In the genomic region with DNA sequence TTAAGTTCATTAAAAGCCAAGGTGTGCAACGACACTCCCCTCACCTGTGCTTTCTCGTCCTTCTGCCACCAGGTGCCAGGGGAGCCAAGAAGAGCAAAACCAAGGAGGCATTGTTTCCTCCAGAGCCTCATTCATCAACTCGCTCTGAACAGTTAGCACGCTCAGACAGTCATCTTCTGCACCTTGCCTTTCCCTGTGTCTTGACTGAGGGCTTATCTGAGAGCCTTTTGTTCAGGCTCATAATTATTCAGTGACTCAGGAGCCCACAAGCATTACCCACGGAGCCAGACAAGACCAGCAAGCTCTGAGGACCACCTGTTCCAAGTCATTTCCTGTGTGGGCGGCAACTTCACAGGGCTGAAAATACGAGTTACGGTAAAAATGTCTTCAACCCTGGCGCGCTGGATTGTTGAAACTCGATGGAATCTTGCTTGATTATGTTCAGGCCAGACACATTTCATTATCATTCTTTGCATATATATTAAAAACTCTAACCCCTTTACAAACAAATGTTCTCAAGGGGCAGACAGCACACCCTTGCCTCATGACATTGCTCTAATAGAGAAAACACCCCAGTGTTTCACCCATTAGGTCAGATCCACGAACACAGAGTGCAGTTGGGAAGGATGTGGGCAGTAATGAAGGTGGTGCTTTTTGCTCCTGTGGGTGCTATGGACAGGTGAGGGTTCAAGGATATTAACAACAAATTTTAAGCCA, we compare ENCODE assay signal across 7 cellular contexts.
DNase-seq lines count a peak whose midpoint lies in the region; ATAC-seq and TF ChIP-seq lines count a peak whose summit lies in the region.

No MANE protein-coding gene starts in this region.

- H3K27me3 Mint-ChIP-seq in activated CD8-positive, alpha-beta T cell treated with anti-CD3 and anti-CD28 coated beads for 36 hours = no peaks in the 10 kb centered on the region

- H3K9ac ChIP-seq in Karpas-422 (ENCODE audit: low read length) = peak overlapping the region; percentile 7; the same call in 1 of the 2 replicates

- peak overlapping the region; percentile 63 for H3K4me3 Mint-ChIP-seq in activated CD8-positive, alpha-beta T cell treated with anti-CD3 and anti-CD28 coated beads for 36 hours
- H3K4me3 Mint-ChIP-seq in stimulated activated effector memory CD8-positive, alpha-beta T cell treated with anti-CD3 and anti-CD28 coated beads, Interleukin-12 subunit alpha, Interleukin-12 subunit beta, amount 100 ng/mL, for 72 hours = peak overlapping the region; percentile 58

- peaks cover 1% of the 10 kb centered on the region for H3K9me3 Mint-ChIP-seq in activated CD8-positive, alpha-beta T cell treated with anti-CD3 and anti-CD28 coated beads for 36 hours
- H3K9me3 Mint-ChIP-seq in stimulated activated effector memory CD8-positive, alpha-beta T cell treated with anti-CD3 and anti-CD28 coated beads, Interleukin-12 subunit alpha, Interleukin-12 subunit beta, amount 100 ng/mL, for 72 hours = no peaks in the 10 kb centered on the region

- peak overlapping the region; percentile 51 for H3K4me2 ChIP-seq in Karpas-422 (ENCODE audit: low read depth, low read length, poor library complexity, severe bottlenecking)

- CTCF ChIA-PET in activated CD8-positive, alpha-beta T cell treated with anti-CD3 and anti-CD28 coated beads for 36 hours (lab: Charles Lee) = interaction anchor here (1.5 to 2.1 kb wide), 2 partner anchors 10 to 88 kb away, joined by 8 to 13 read pairs; no protein-coding TSS in a partner anchor

- no peaks in the 10 kb centered on the region for H3K36me3 Mint-ChIP-seq in activated CD8-positive, alpha-beta T cell treated with anti-CD3 and anti-CD28 coated beads for 36 hours (ENCODE audit: low read depth)
- H3K36me3 Mint-ChIP-seq in stimulated activated effector memory CD8-positive, alpha-beta T cell treated with anti-CD3 and anti-CD28 coated beads, Interleukin-12 subunit alpha, Interleukin-12 subunit beta, amount 100 ng/mL, for 72 hours = peaks cover 11% of the 10 kb centered on the region

- DNase-seq in Karpas-422 (no peak), foreskin melanocyte (peak; percentile 32), dorsolateral prefrontal cortex (no peak), SHP77 treated with DMSO at 0.1 percent for 48 hours (lab: John Stamatoyannopoulos, UW) (no peak), right atrium auricular region (ENCODE audit: low spot score) (no peak)
- DNase-seq in activated CD8-positive, alpha-beta T cell treated with anti-CD3 and anti-CD28 coated beads for 36 hours = peak; percentile 94
- peak; percentile 9 to 59 for DNase-seq in stimulated activated effector memory CD8-positive, alpha-beta T cell treated with anti-CD3 and anti-CD28 coated beads, Interleukin-12 subunit alpha, Interleukin-12 subunit beta, amount 100 ng/mL, for 72 hours (ENCODE audit: low spot score in 2 of 2)

- H3K9me2 ChIP-seq in Karpas-422 (replicated peaks; ENCODE audit: insufficient read depth, low read length) = no peaks in the 10 kb centered on the region

- H3K9me3 ChIP-seq in Karpas-422 (ENCODE audit: low read length) (no peaks in the 10 kb centered on the region), right atrium auricular region (no peaks in the 10 kb centered on the region)

- H4K20me1 ChIP-seq in Karpas-422 (ENCODE audit: insufficient read depth, low read depth, low read length) = no peaks in the 10 kb centered on the region

- ATAC-seq in activated CD8-positive, alpha-beta T cell treated with anti-CD3 and anti-CD28 coated beads for 36 hours = peak; percentile 95
- peak; percentile 97 for ATAC-seq in stimulated activated effector memory CD8-positive, alpha-beta T cell treated with anti-CD3 and anti-CD28 coated beads, Interleukin-12 subunit alpha, Interleukin-12 subunit beta, amount 100 ng/mL, for 72 hours

- peak overlapping the region; percentile 97 for H3K27ac Mint-ChIP-seq in activated CD8-positive, alpha-beta T cell treated with anti-CD3 and anti-CD28 coated beads for 36 hours
- H3K27ac Mint-ChIP-seq in stimulated activated effector memory CD8-positive, alpha-beta T cell treated with anti-CD3 and anti-CD28 coated beads, Interleukin-12 subunit alpha, Interleukin-12 subunit beta, amount 100 ng/mL, for 72 hours = peak overlapping the region; percentile 76

- H3K36me3 ChIP-seq in Karpas-422 (ENCODE audit: insufficient read depth, low read length) (no peaks in the 10 kb centered on the region), right atrium auricular region (no peaks in the 10 kb centered on the region)

- H3K4me3 ChIP-seq in Karpas-422 (ENCODE audit: low read length) = peak overlapping the region; percentile 16; the same call in 1 of the 2 replicates
- no peak overlapping the region for H3K4me3 ChIP-seq in dorsolateral prefrontal cortex
- H3K4me3 ChIP-seq in right atrium auricular region = no peak overlapping the region

- H3K27ac ChIP-seq in Karpas-422 (ENCODE audit: low read length) (no peak overlapping the region), dorsolateral prefrontal cortex (no peak overlapping the region), right atrium auricular region (no peak overlapping the region)

- H3K4me1 ChIP-seq in Karpas-422 (ENCODE audit: low read length) (peaks cover 19% of the 10 kb centered on the region), right atrium auricular region (no peaks in the 10 kb centered on the region)

- H3K27me3 ChIP-seq in Karpas-422 (ENCODE audit: low read length) = 0 out of 2 replicates have a peak, but pooled peaks cover 3% of the 10 kb centered on the region
- H3K27me3 ChIP-seq in dorsolateral prefrontal cortex = peaks cover 0 to 18% (median 0%) of the 10 kb centered on the region in 45 donors
- H3K27me3 ChIP-seq in right atrium auricular region = no peaks in the 10 kb centered on the region

- H2AFZ ChIP-seq in Karpas-422 (ENCODE audit: low read length) = peak overlapping the region; percentile 80

- no peaks in the 10 kb centered on the region for H3K79me2 ChIP-seq in Karpas-422 (ENCODE audit: low read length)

- TF ChIP-seq CTCF in activated CD8-positive, alpha-beta T cell treated with anti-CD3 and anti-CD28 coated beads for 36 hours (IDR thresholded peaks at IDR 0.05) = no peak
- TF ChIP-seq CTCF in dorsolateral prefrontal cortex (IDR thresholded peaks at IDR 0.05 in 54 of 56, conservative IDR thresholded peaks at IDR 0.05 in 2 of 56; ENCODE audit: low read depth in 1 of 56, partially characterized antibody in 56 of 56) = no peak
- TF ChIP-seq CTCF in right atrium auricular region (IDR thresholded peaks at IDR 0.05) = no peak

- POLR2A ChIA-PET in activated CD8-positive, alpha-beta T cell treated with anti-CD3 and anti-CD28 coated beads for 36 hours (lab: Charles Lee) = interaction anchor here (0.8 to 1.8 kb wide), 7 partner anchors 12 to 299 kb away, joined by 3 to 6 read pairs (median 5); no protein-coding TSS in a partner anchor

- H3K4me1 Mint-ChIP-seq in activated CD8-positive, alpha-beta T cell treated with anti-CD3 and anti-CD28 coated beads for 36 hours (ENCODE audit: low read depth) = peaks cover 35% of the 10 kb centered on the region
- H3K4me1 Mint-ChIP-seq in stimulated activated effector memory CD8-positive, alpha-beta T cell treated with anti-CD3 and anti-CD28 coated beads, Interleukin-12 subunit alpha, Interleukin-12 subunit beta, amount 100 ng/mL, for 72 hours = peaks cover 30% of the 10 kb centered on the region

- intact Hi-C loops in activated CD8-positive, alpha-beta T cell treated with anti-CD3 and anti-CD28 coated beads for 36 hours (cut with micrococcal nuclease) = loop anchor here (2.0 kb wide), 2 partner anchors 42 to 88 kb away; no protein-coding TSS in a partner anchor
- intact Hi-C loops in dorsolateral prefrontal cortex (cut with DNase I) = no loop called here

Comparison
In these comparisons a context has a peak if more than half of its experiments do, and no peak if none do; other contexts are left out.
1. DNase-seq: peak in activated CD8-positive, alpha-beta T cell treated with anti-CD3 and anti-CD28 coated beads for 36 hours (single experiment), foreskin melanocyte (single experiment) and stimulated activated effector memory CD8-positive, alpha-beta T cell treated with anti-CD3 and anti-CD28 coated beads, Interleukin-12 subunit alpha, Interleukin-12 subunit beta, amount 100 ng/mL, for 72 hours (2 of 2); none in Karpas-422 (single experiment), dorsolateral prefrontal cortex (0 of 10), SHP77 treated with DMSO at 0.1 percent for 48 hours (single experiment) and right atrium auricular region (single experiment).